In genomic region chr1:201955009-201955749, GRCh38 we compare ENCODE assay signal across 1 cellular context.
TF ChIP-seq lines count a peak whose summit lies in the region.

TSS of gene TIMM17A (plus strand) at chr1:201955503. CDS start at chr1:201955527, 24 bp downstream.

TF ChIP-seq in K562, 482 proteins besides CTCF, POLR2A, EP300 and RAD21 (continued from another document and continues in another):
- no peak for TF ChIP-seq ZNF449 (CRISPR knock-in tag; IDR thresholded peaks at IDR 0.05)
- no peak for TF ChIP-seq ZNF507 (tag; conservative IDR thresholded peaks at IDR 0.05)
- peak; percentile 91 for TF ChIP-seq ZC3H8 (IDR thresholded peaks at IDR 0.05)
- TF ChIP-seq ELF2 (CRISPR knock-in tag; IDR thresholded peaks at IDR 0.05), result no peak; the same call in 1 of the 2 replicates
- 0 out of 2 replicates have a peak, but pooled peaks have one; percentile 11 for TF ChIP-seq NR2F6 (CRISPR knock-in tag; IDR thresholded peaks at IDR 0.05)
- no peak for TF ChIP-seq THAP7 (CRISPR knock-in tag; IDR thresholded peaks at IDR 0.05)
- peak; percentile 77 for TF ChIP-seq RB1 (IDR thresholded peaks at IDR 0.05; ENCODE audit: low read depth)
- no peak for TF ChIP-seq MECOM (CRISPR knock-in tag; IDR thresholded peaks at IDR 0.05)
- peak; percentile 73; the same call in 1 of the 2 replicates for TF ChIP-seq KLF1 (tag; IDR thresholded peaks at IDR 0.05)
- peak; percentile 6; the same call in 1 of the 2 replicates for TF ChIP-seq PKNOX1 (IDR thresholded peaks at IDR 0.05)
- peak; percentile 88 for TF ChIP-seq PCBP1 (IDR thresholded peaks at IDR 0.05; ENCODE audit: low read depth, low read length, poor library complexity, severe bottlenecking)
- 0 out of 2 replicates have a peak, but pooled peaks have one; percentile 38 for TF ChIP-seq KHSRP (IDR thresholded peaks at IDR 0.05)
- no peak for TF ChIP-seq POLR3A (IDR thresholded peaks at IDR 0.05; ENCODE audit: borderline replicate concordance, extremely low read depth, insufficient read depth, insufficient read length)
- TF ChIP-seq CBFA2T3 (IDR thresholded peaks at IDR 0.05), result peak; percentile 22; the same call in 1 of the 2 replicates
- TF ChIP-seq KDM4B (IDR thresholded peaks at IDR 0.05; ENCODE audit: borderline replicate concordance in 2 of 2, low read depth in 1 of 2), result 0 out of 4 replicates have a peak, but pooled peaks of 1 of the 2 experiments have one; percentile 50
- no peak for TF ChIP-seq ZNF280B (CRISPR knock-in tag; IDR thresholded peaks at IDR 0.05)
- TF ChIP-seq ZNF165 (CRISPR knock-in tag; IDR thresholded peaks at IDR 0.05; ENCODE audit: borderline replicate concordance), result no peak
- TF ChIP-seq MAFG (tag; conservative IDR thresholded peaks at IDR 0.05), result no peak
- TF ChIP-seq ZNF780A (CRISPR knock-in tag; IDR thresholded peaks at IDR 0.05), result no peak
- 0 out of 2 replicates have a peak, but pooled peaks have one; percentile 9 for TF ChIP-seq HDGF (IDR thresholded peaks at IDR 0.05)
- peak; percentile 58 for TF ChIP-seq ZBED1 (IDR thresholded peaks at IDR 0.05)
- no peak for TF ChIP-seq ZNF217 (CRISPR knock-in tag; IDR thresholded peaks at IDR 0.05)
- TF ChIP-seq E4F1 (CRISPR knock-in tag; IDR thresholded peaks at IDR 0.05; ENCODE audit: borderline replicate concordance), result no peak
- TF ChIP-seq YY1 (IDR thresholded peaks at IDR 0.05; ENCODE audit: borderline replicate concordance in 1 of 3, control insufficient read depth in 1 of 3, extremely low read depth in 1 of 3, insufficient read depth in 3 of 3, insufficient read length in 1 of 3, insufficient replicate concordance in 2 of 3, low read depth in 1 of 3, low read length in 2 of 3), result peak; percentile 83 to 98 (median 96)
- TF ChIP-seq SRSF7 (optimal IDR thresholded peaks at IDR 0.05; ENCODE audit: low read depth, low read length), result no peak
- no peak for TF ChIP-seq MYBL2 (IDR thresholded peaks at IDR 0.05; ENCODE audit: low read depth)
- no peak for TF ChIP-seq MYBL2 (CRISPR knock-in tag; IDR thresholded peaks at IDR 0.05; ENCODE audit: borderline replicate concordance)
- no peak for TF ChIP-seq PHTF2 (CRISPR knock-in tag; IDR thresholded peaks at IDR 0.05)
- no peak for TF ChIP-seq ZNF324 (CRISPR knock-in tag; IDR thresholded peaks at IDR 0.05)
- 0 out of 4 replicates have a peak, but pooled peaks of 1 of the 2 experiments have one; percentile 16 for TF ChIP-seq ZMIZ1 (IDR thresholded peaks at IDR 0.05; ENCODE audit: low read depth in 2 of 2, low read length in 2 of 2)
- no peak for TF ChIP-seq GATA2 (CRISPR knock-in tag; IDR thresholded peaks at IDR 0.05)
- TF ChIP-seq MYC (IDR thresholded peaks at IDR 0.05; ENCODE audit: low read depth, low read length), result peak; percentile 93
- peak; percentile 56; the same call in 1 of the 2 replicates for TF ChIP-seq MYC (CRISPR knock-in tag; IDR thresholded peaks at IDR 0.05; ENCODE audit: borderline replicate concordance, low read depth)
- no peak for TF ChIP-seq ZNF696 (CRISPR knock-in tag; conservative IDR thresholded peaks at IDR 0.05)
- no peak; the same call in 1 of the 2 replicates for TF ChIP-seq ZNF766 (CRISPR knock-in tag; conservative IDR thresholded peaks at IDR 0.05)
- TF ChIP-seq NFIX (CRISPR knock-in tag; IDR thresholded peaks at IDR 0.05; ENCODE audit: low read depth), result no peak
- TF ChIP-seq RBM15 (IDR thresholded peaks at IDR 0.05; ENCODE audit: insufficient read depth, low read length), result no peak
- TF ChIP-seq ELF1 (tag; IDR thresholded peaks at IDR 0.05), result peak; percentile 92
- TF ChIP-seq SIX5 (IDR thresholded peaks at IDR 0.05; ENCODE audit: borderline replicate concordance in 1 of 2, insufficient read depth in 1 of 2, low read depth in 1 of 2, low read length in 2 of 2), result no peak
- peak; percentile 90 for TF ChIP-seq MAX (CRISPR knock-in tag; IDR thresholded peaks at IDR 0.05)
- no peak; a peak in 2 of 4 replicates for TF ChIP-seq MCM7 (IDR thresholded peaks at IDR 0.05)
- TF ChIP-seq MTA3 (IDR thresholded peaks at IDR 0.05; ENCODE audit: borderline replicate concordance), result peak; percentile 97
- peak; percentile 63 for TF ChIP-seq E2F1 (CRISPR knock-in tag; IDR thresholded peaks at IDR 0.05)
- TF ChIP-seq FOXK2 (conservative IDR thresholded peaks at IDR 0.05 in 1 of 2, IDR thresholded peaks at IDR 0.05 in 1 of 2; ENCODE audit: low read depth in 2 of 2), result peak; percentile 52 to 73
- TF ChIP-seq ZNF174 (CRISPR knock-in tag; IDR thresholded peaks at IDR 0.05), result no peak
- TF ChIP-seq FOXA3 (CRISPR knock-in tag; conservative IDR thresholded peaks at IDR 0.05 in 1 of 2, IDR thresholded peaks at IDR 0.05 in 1 of 2), result peak in 1 of 2 experiments; percentile 76; a peak in 2 of 4 replicates
- no peak; the same call in 1 of the 2 replicates for TF ChIP-seq NFE2 (IDR thresholded peaks at IDR 0.05; ENCODE audit: low read depth)
- TF ChIP-seq CBX3 (IDR thresholded peaks at IDR 0.05; ENCODE audit: borderline replicate concordance in 1 of 2, low read length in 2 of 2), result peak in 1 of 2 experiments; percentile 32; a peak in 1 of 3 replicates
- peak; percentile 47; the same call in 1 of the 2 replicates for TF ChIP-seq ARID3A (IDR thresholded peaks at IDR 0.05; ENCODE audit: borderline replicate concordance, low read depth, low read length)
- 0 out of 2 replicates have a peak, but pooled peaks have one; percentile 35 for TF ChIP-seq FOXM1 (IDR thresholded peaks at IDR 0.05; ENCODE audit: low read depth)
- TF ChIP-seq FOXM1 (CRISPR knock-in tag; IDR thresholded peaks at IDR 0.05; ENCODE audit: low read depth), result peak; percentile 91
- TF ChIP-seq MAFK (IDR thresholded peaks at IDR 0.05; ENCODE audit: low read length), result no peak
- TF ChIP-seq ZNF253 (CRISPR knock-in tag; conservative IDR thresholded peaks at IDR 0.05), result no peak
- peak; percentile 73; the same call in 1 of the 2 replicates for TF ChIP-seq ZNF395 (CRISPR knock-in tag; IDR thresholded peaks at IDR 0.05)
